In the genomic region with DNA sequence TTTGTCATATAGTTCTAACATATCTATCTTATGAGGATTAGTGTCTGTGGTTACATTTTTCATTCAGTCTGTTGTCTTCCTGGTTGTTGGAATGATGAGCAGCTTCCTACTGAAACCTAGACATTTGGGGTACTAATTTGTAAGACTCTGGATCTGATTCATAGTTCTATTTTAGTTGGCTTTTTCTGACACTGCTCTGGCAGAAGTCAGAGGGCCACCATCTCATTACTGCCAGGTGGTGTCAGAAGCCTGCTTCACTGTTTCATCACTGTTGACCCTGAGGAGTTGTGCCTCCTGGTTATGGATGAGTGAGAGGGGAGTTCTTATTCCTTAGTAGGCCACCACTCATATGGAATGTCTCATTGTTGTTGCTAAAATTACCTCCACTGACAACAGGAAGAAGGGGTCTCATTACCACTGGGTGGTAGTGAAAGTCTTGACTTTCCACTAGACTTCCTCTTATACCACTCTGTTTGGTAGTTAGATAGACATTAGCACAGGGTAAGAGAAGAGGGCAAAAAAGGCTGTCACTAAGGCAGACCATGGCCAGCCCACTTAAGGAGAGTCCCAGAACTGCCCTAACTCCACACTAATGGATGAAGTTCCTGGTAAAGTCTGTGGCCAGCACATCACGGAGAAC, we compare ENCODE assay signal across 14 cellular contexts.
DNase-seq lines count a peak whose midpoint lies in the region; ATAC-seq and TF ChIP-seq lines count a peak whose summit lies in the region.
"Had no signal": no experiment of that assay in that cellular context is flagged by ENCODE, and none has a peak within 500 bp of the region (broad histone marks: within the 10 kb centered on the region; RNA-seq: fewer than 3 reads in every experiment).

No MANE protein-coding gene starts in this region.

- H3K36me3 ChIP-seq in GM06990 (ENCODE audit: control insufficient read depth, insufficient read depth, low read length) = no peaks in the 10 kb centered on the region
- H3K36me3 ChIP-seq: left lung had no signal

- no peak for TF ChIP-seq CTCF in GM06990 (IDR thresholded peaks at IDR 0.05; ENCODE audit: insufficient read depth, low read length, poor library complexity, severe bottlenecking)

- H3K27me3 ChIP-seq in GM06990 (replicated peaks; ENCODE audit: control insufficient read depth, insufficient read depth, low read length) = no peaks in the 10 kb centered on the region
- H3K27me3 ChIP-seq: left lung had no signal

- ATAC-seq in GM19328 (IDR thresholded peaks at IDR 0.05; ENCODE audit: unreplicated experiment) (peak; percentile 67), HG02588 (IDR thresholded peaks at IDR 0.05; ENCODE audit: unreplicated experiment) (peak; percentile 65), HG03175 (IDR thresholded peaks at IDR 0.05; ENCODE audit: unreplicated experiment) (peak; percentile 66)
- ATAC-seq: A549, left lung had no signal

- no peak overlapping the region for H3K4me3 ChIP-seq in GM06990 (replicated peaks; ENCODE audit: low read depth, low read length)
- H3K4me3 ChIP-seq: A549, GM23248, left lung had no signal

- DNase-seq in GM06990 (ENCODE audit: extremely low read depth, insufficient read length) = peak; percentile 44
- DNase-seq in NCI-H526 (lab: John Stamatoyannopoulos, UW) = no peak
- DNase-seq in NK-92 (lab: John Stamatoyannopoulos, UW; ENCODE audit: unreplicated experiment) = no peak
- no peak for DNase-seq in amygdala (lab: John Stamatoyannopoulos, UW)
- no peak for DNase-seq in 8988T
- DNase-seq: DMS79 treated with DMSO at 0.1 percent for 48 hours; endodermal cell; GM23248; left lung; stimulated activated CD8-positive, alpha-beta memory T cell treated with anti-CD3 and anti-CD28 coated beads, Interleukin-4, amount 100 ng/mL, for 48 hours had no signal
